In genomic region chr1:18560692-18561091, GRCh38 we compare ENCODE assay signal across 32 cellular contexts.
DNase-seq lines count a peak whose midpoint lies in the region; ATAC-seq and TF ChIP-seq lines count a peak whose summit lies in the region.
"Had no signal": no experiment of that assay in that cellular context is flagged by ENCODE, and none has a peak within 500 bp of the region (broad histone marks: within the 10 kb centered on the region; RNA-seq: fewer than 3 reads in every experiment).

No MANE protein-coding gene starts in this region.

- CTCF ChIA-PET in MCF 10A (lab: Yijun Ruan, JAX) = no interaction called here
- CTCF ChIA-PET in Panc1 (lab: Charles Lee) = no interaction called here

- H3K27ac ChIP-seq in breast epithelium (no peak overlapping the region), Panc1 (ENCODE audit: low read length) (no peak overlapping the region), neural progenitor cell (no peak overlapping the region)
- H3K27ac ChIP-seq: BLaER1, gastrocnemius medialis, GM23248, left ventricle myocardium inferior, SK-N-MC, spleen, thoracic aorta, uterus had no signal

- H3K9me3 Mint-ChIP-seq in MCF 10A (ENCODE audit: unreplicated experiment) (no peaks in the 10 kb centered on the region), neural progenitor cell (no peaks in the 10 kb centered on the region)
- H3K9me3 Mint-ChIP-seq: activated CD4-positive, alpha-beta T cell treated with anti-CD3 and anti-CD28 coated beads, Interleukin-2, amount 10 ng/mL, durations not matched to agents 7 days and 5 days; activated naive CD4-positive, alpha-beta T cell treated with anti-CD3 and anti-CD28 coated beads for 36 hours; activated T-cell treated with anti-CD3 and anti-CD28 coated beads, Interleukin-2, amount 50 U/mL, for 72 hours; effector memory CD8-positive, alpha-beta T cell had no signal

- H3K36me3 ChIP-seq in breast epithelium (no peaks in the 10 kb centered on the region), Panc1 (ENCODE audit: control insufficient read depth, insufficient read depth, low read length) (no peaks in the 10 kb centered on the region), neural progenitor cell (no peaks in the 10 kb centered on the region)
- H3K36me3 ChIP-seq: BLaER1, gastrocnemius medialis, left ventricle myocardium inferior, spleen, thoracic aorta, uterus had no signal

- ATAC-seq in Panc1 (peak; percentile 58; the same call in 1 of the 2 replicates), HG02763 (IDR thresholded peaks at IDR 0.05; ENCODE audit: unreplicated experiment) (no peak)
- ATAC-seq: activated T-cell treated with anti-CD3 and anti-CD28 coated beads, Interleukin-2, amount 50 U/mL, for 72 hours; effector memory CD8-positive, alpha-beta T cell; esophagus mucosa; gastrocnemius medialis; naive thymus-derived CD4-positive, alpha-beta T cell had no signal

- H3K4me3 Mint-ChIP-seq in MCF 10A (ENCODE audit: unreplicated experiment) = no peak overlapping the region
- H3K4me3 Mint-ChIP-seq in neural progenitor cell = no peak overlapping the region
- H3K4me3 Mint-ChIP-seq: activated CD4-positive, alpha-beta T cell treated with anti-CD3 and anti-CD28 coated beads, Interleukin-2, amount 10 ng/mL, durations not matched to agents 7 days and 5 days; activated naive CD4-positive, alpha-beta T cell treated with anti-CD3 and anti-CD28 coated beads for 36 hours; activated T-cell treated with anti-CD3 and anti-CD28 coated beads, Interleukin-2, amount 50 U/mL, for 72 hours; effector memory CD8-positive, alpha-beta T cell; naive thymus-derived CD4-positive, alpha-beta T cell had no signal

- H3K9ac ChIP-seq in neural progenitor cell = no peak overlapping the region
- H3K9ac ChIP-seq: BLaER1, GM23248 had no signal

- H3K27ac Mint-ChIP-seq in MCF 10A (ENCODE audit: low read depth, unreplicated experiment) (no peak overlapping the region), neural progenitor cell (no peak overlapping the region)
- H3K27ac Mint-ChIP-seq: activated CD4-positive, alpha-beta T cell treated with anti-CD3 and anti-CD28 coated beads, Interleukin-2, amount 10 ng/mL, durations not matched to agents 7 days and 5 days; activated naive CD4-positive, alpha-beta T cell treated with anti-CD3 and anti-CD28 coated beads for 36 hours; activated T-cell treated with anti-CD3 and anti-CD28 coated beads, Interleukin-2, amount 50 U/mL, for 72 hours; effector memory CD8-positive, alpha-beta T cell; naive thymus-derived CD4-positive, alpha-beta T cell had no signal

- no peaks in the 10 kb centered on the region for H3K4me1 Mint-ChIP-seq in MCF 10A (ENCODE audit: insufficient read depth, unreplicated experiment)
- H3K4me1 Mint-ChIP-seq in neural progenitor cell = peaks cover 34% of the 10 kb centered on the region

- in situ Hi-C loops in Panc1 (cut with HindIII; ENCODE audit: low pct_unique_long_range_greater_than_20kb, low sequenced_read_pairs) = no loop called here

- H3K9me3 ChIP-seq in breast epithelium (no peaks in the 10 kb centered on the region), Panc1 (ENCODE audit: control insufficient read depth, insufficient read depth, low read depth, low read length) (no peaks in the 10 kb centered on the region), neural progenitor cell (ENCODE audit: low read depth) (no peaks in the 10 kb centered on the region)
- H3K9me3 ChIP-seq: BLaER1, gastrocnemius medialis, left ventricle myocardium inferior, spleen, thoracic aorta, uterus had no signal

- TF ChIP-seq POLR2A in breast epithelium (IDR thresholded peaks at IDR 0.05) = no peak

- H3K36me3 Mint-ChIP-seq in MCF 10A (ENCODE audit: insufficient read depth, unreplicated experiment) (no peaks in the 10 kb centered on the region), neural progenitor cell (no peaks in the 10 kb centered on the region)
- H3K36me3 Mint-ChIP-seq: naive thymus-derived CD4-positive, alpha-beta T cell had no signal

- DNase-seq in MCF 10A (ENCODE audit: unreplicated experiment) = peak; percentile 17
- DNase-seq in breast epithelium (ENCODE audit: low spot score in 2 of 2) = no peak
- DNase-seq in HT-29 (ENCODE audit: low spot score) = peak; percentile 44
- no peak for DNase-seq in Panc1 (ENCODE audit: low read depth, low spot score)
- no peak for DNase-seq in neural progenitor cell (ENCODE audit: low spot score)
- DNase-seq in NOMO-1 treated with dmso at 0.1 percent for 144 hours (lab: John Stamatoyannopoulos, UW; ENCODE audit: unreplicated experiment) = no peak
- no peak for DNase-seq in dedifferentiated amniotic fluid mesenchymal stem cell (ENCODE audit: extremely low spot score)
- DNase-seq: ACHN; activated CD4-positive, alpha-beta T cell treated with anti-CD3 and anti-CD28 coated beads, Interleukin-2, amount 10 ng/mL, durations not matched to agents 7 days and 5 days; activated naive CD4-positive, alpha-beta T cell treated with anti-CD3 and anti-CD28 coated beads for 36 hours; activated T-cell treated with anti-CD3 and anti-CD28 coated beads, Interleukin-2, amount 50 U/mL, for 72 hours; amniotic stem cell; effector memory CD8-positive, alpha-beta T cell; gastrocnemius medialis; GM23248; hippocampal formation; Kasumi-1; left ventricle myocardium inferior; naive thymus-derived CD4-positive, alpha-beta T cell; NCI-H1092 treated with DMSO at 0.1 percent for 48 hours; NCI-H187 treated with DMSO at 0.1 percent for 48 hours; NCI-H226; spleen; stimulated activated CD4-positive, alpha-beta T cell treated with anti-CD3 and anti-CD28 coated beads, Interleukin-4, amount 100 ng/mL, for 24 hours; stimulated activated naive CD4-positive, alpha-beta T cell treated with Interleukin-2 at 50 U/mL for 16 hours; T-helper 2 cell; uterus had no signal

- no TSS peak for BruUV-seq in MCF 10A (replicated peaks; lab: Mats Ljungman, UMichigan)
- no TSS peak for BruUV-seq in Panc1 (replicated peaks; lab: Mats Ljungman, UMichigan)

- POLR2A ChIA-PET in MCF 10A (lab: Yijun Ruan, JAX) (no interaction called here), Panc1 (lab: Charles Lee) (no interaction called here)

- no peaks in the 10 kb centered on the region for H3K4me1 ChIP-seq in breast epithelium
- peaks cover 8% of the 10 kb centered on the region; the same call in 1 of the 2 replicates for H3K4me1 ChIP-seq in Panc1 (ENCODE audit: control insufficient read depth, insufficient read depth, low read length)
- peaks cover 33% of the 10 kb centered on the region for H3K4me1 ChIP-seq in neural progenitor cell
- H3K4me1 ChIP-seq: gastrocnemius medialis, left ventricle myocardium inferior, uterus had no signal

- no peak overlapping the region for H2AFZ ChIP-seq in neural progenitor cell (replicated peaks)
- H2AFZ ChIP-seq: GM23248 had no signal

- H3K4me3 ChIP-seq in breast epithelium (no peak overlapping the region), Panc1 (ENCODE audit: low read depth in 2 of 2, low read length in 2 of 2) (no peak overlapping the region), neural progenitor cell (no peak overlapping the region)
- H3K4me3 ChIP-seq: BLaER1, gastrocnemius medialis, GM23248, left ventricle myocardium inferior, SK-N-MC, spleen, thoracic aorta, uterus had no signal

- peaks cover 98% of the 10 kb centered on the region for H3K27me3 Mint-ChIP-seq in MCF 10A (ENCODE audit: insufficient read depth, unreplicated experiment)
- H3K27me3 Mint-ChIP-seq in neural progenitor cell (ENCODE audit: insufficient read depth, low read depth) = peaks cover 8% of the 10 kb centered on the region

- no peaks in the 10 kb centered on the region for H3K79me2 ChIP-seq in neural progenitor cell (ENCODE audit: low read depth)

- H3K4me2 ChIP-seq in neural progenitor cell = no peak overlapping the region
- H3K4me2 ChIP-seq: BLaER1 had no signal

- H4K20me1 ChIP-seq in neural progenitor cell (ENCODE audit: low read depth) = peaks cover 16% of the 10 kb centered on the region
- H4K20me1 ChIP-seq: BLaER1 had no signal

- intact Hi-C loops in MCF 10A (cut with micrococcal nuclease) = no loop called here
- intact Hi-C loops in breast epithelium (cut with DNase I; ENCODE audit: low total_unique reads) = no loop called here
- intact Hi-C loops in Panc1 (cut with micrococcal nuclease; ENCODE audit: unreplicated experiment) = loop anchor here (10.0 kb wide), 1 partner anchor 636 kb away; no protein-coding TSS in a partner anchor

- peaks cover 49% of the 10 kb centered on the region for H3F3A ChIP-seq in neural progenitor cell (ENCODE audit: low read depth)

- TF ChIP-seq CTCF in MCF 10A (IDR thresholded peaks at IDR 0.05; ENCODE audit: unreplicated experiment) (no peak), breast epithelium (IDR thresholded peaks at IDR 0.05) (no peak), Panc1 (IDR thresholded peaks at IDR 0.05) (peak; percentile 37; the same call in 1 of the 2 replicates), neural progenitor cell (IDR thresholded peaks at IDR 0.05) (peak; percentile 10)

- H3K27me3 ChIP-seq in breast epithelium = peaks cover 0 to 87% of the 10 kb centered on the region in 2 donors
- peaks cover 23% of the 10 kb centered on the region for H3K27me3 ChIP-seq in Panc1 (ENCODE audit: control insufficient read depth, insufficient read depth, low read length)
- peaks cover 17% of the 10 kb centered on the region for H3K27me3 ChIP-seq in neural progenitor cell
- H3K27me3 ChIP-seq: BLaER1 had no signal

Comparison
In these comparisons a context has a peak if more than half of its experiments do, and no peak if none do; other contexts are left out.
1. DNase-seq: peak in MCF 10A (single experiment) and HT-29 (single experiment); none in breast epithelium (0 of 2), Panc1 (single experiment), neural progenitor cell (single experiment), NOMO-1 treated with dmso at 0.1 percent for 144 hours (single experiment) and dedifferentiated amniotic fluid mesenchymal stem cell (single experiment).
2. CTCF ChIP-seq: peak in Panc1 (single experiment) and neural progenitor cell (single experiment); none in MCF 10A (single experiment) and breast epithelium (0 of 3).